In the genomic region with DNA sequence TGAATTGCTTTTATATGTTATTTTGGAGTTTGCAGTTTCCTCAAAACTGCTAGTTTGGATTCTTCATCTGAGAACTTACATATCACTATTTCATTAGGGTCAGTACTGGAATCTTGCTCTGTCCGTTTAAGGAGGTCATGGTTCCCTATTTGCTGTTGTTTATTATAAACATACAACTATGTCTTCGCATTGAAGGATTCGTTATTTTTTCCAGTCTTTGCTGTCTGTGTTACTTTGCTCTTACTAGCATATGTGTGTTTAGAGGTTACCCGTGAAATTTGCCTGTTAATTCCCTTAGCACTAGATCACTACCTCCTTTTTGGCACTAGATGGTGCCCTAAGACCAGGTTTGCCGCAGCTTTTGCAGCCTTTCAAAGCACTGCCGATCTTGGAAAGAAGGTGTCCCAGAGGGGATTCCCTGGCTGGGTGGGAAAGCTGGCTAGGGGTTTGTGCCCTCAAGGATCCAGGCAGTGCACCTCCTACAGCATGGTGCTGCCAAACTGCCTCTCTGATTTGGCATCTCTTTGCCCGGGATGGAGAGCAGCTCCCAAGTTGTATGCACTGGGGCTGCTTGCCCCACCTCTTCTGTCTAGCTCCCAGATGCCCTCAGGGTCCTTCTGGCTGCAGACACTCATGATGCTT, we compare ENCODE assay signal across 8 cellular contexts.
DNase-seq lines count a peak whose midpoint lies in the region; ATAC-seq and TF ChIP-seq lines count a peak whose summit lies in the region.

No MANE protein-coding gene starts in this region.

- no peak overlapping the region for H3K27ac ChIP-seq in C4-2B

- ATAC-seq in GM19035 (IDR thresholded peaks at IDR 0.05; ENCODE audit: unreplicated experiment): peak; percentile 87
- ATAC-seq in HG03175 (IDR thresholded peaks at IDR 0.05; ENCODE audit: unreplicated experiment): peak; percentile 84

- TF ChIP-seq CTCF in C4-2B (conservative IDR thresholded peaks at IDR 0.05) (peak; percentile 86), mesothelial cell of epicardium (IDR thresholded peaks at IDR 0.05; ENCODE audit: unreplicated experiment) (peak; percentile 65)

- POLR2A ChIA-PET in activated CD4-positive, alpha-beta T cell treated with anti-CD3 and anti-CD28 coated beads, Interleukin-2, amount 10 ng/mL, durations not matched to agents 7 days and 5 days (lab: Charles Lee): interaction anchor here (0.6 kb wide), 1 partner anchor 229 kb away, joined by 5 read pairs; no protein-coding TSS in a partner anchor

- DNase-seq in NCI-H526 (lab: John Stamatoyannopoulos, UW) (peak; percentile 23 to 63), ecto neural progenitor cell (ENCODE audit: low spot score) (peak; percentile 76), mesothelial cell of epicardium (ENCODE audit: low spot score in 2 of 2, unreplicated experiment in 2 of 2) (peak; percentile 27 to 67)
- DNase-seq in activated CD4-positive, alpha-beta T cell treated with anti-CD3 and anti-CD28 coated beads, Interleukin-2, amount 10 ng/mL, durations not matched to agents 7 days and 5 days: peak; percentile 71
- peak; percentile 68 for DNase-seq in stimulated activated CD8-positive, alpha-beta memory T cell treated with anti-CD3 and anti-CD28 coated beads, Interleukin-4, amount 100 ng/mL, for 48 hours

- CTCF ChIA-PET in activated CD4-positive, alpha-beta T cell treated with anti-CD3 and anti-CD28 coated beads, Interleukin-2, amount 10 ng/mL, durations not matched to agents 7 days and 5 days (lab: Charles Lee): interaction anchor here (0.5 to 2.1 kb wide), 8 partner anchors 11 to 821 kb away, joined by 3 to 8 read pairs (median 4); no protein-coding TSS in a partner anchor

- peak overlapping the region; percentile 59 for H3K4me3 Mint-ChIP-seq in activated CD4-positive, alpha-beta T cell treated with anti-CD3 and anti-CD28 coated beads, Interleukin-2, amount 10 ng/mL, durations not matched to agents 7 days and 5 days
- H3K4me3 Mint-ChIP-seq in mesothelial cell of epicardium: peak overlapping the region; percentile 26

- peak overlapping the region; percentile 68 for H3K27ac Mint-ChIP-seq in activated CD4-positive, alpha-beta T cell treated with anti-CD3 and anti-CD28 coated beads, Interleukin-2, amount 10 ng/mL, durations not matched to agents 7 days and 5 days
- no peak overlapping the region for H3K27ac Mint-ChIP-seq in mesothelial cell of epicardium

- H3K9me3 Mint-ChIP-seq in activated CD4-positive, alpha-beta T cell treated with anti-CD3 and anti-CD28 coated beads, Interleukin-2, amount 10 ng/mL, durations not matched to agents 7 days and 5 days: peaks cover 9% of the 10 kb centered on the region
- H3K9me3 Mint-ChIP-seq in mesothelial cell of epicardium: peaks cover 23% of the 10 kb centered on the region

- H3K27me3 Mint-ChIP-seq in activated CD4-positive, alpha-beta T cell treated with anti-CD3 and anti-CD28 coated beads, Interleukin-2, amount 10 ng/mL, durations not matched to agents 7 days and 5 days: peaks cover 3% of the 10 kb centered on the region
- H3K27me3 Mint-ChIP-seq in mesothelial cell of epicardium (ENCODE audit: low read depth): no peaks in the 10 kb centered on the region

- peaks cover 12% of the 10 kb centered on the region for H3K4me1 Mint-ChIP-seq in activated CD4-positive, alpha-beta T cell treated with anti-CD3 and anti-CD28 coated beads, Interleukin-2, amount 10 ng/mL, durations not matched to agents 7 days and 5 days
- peaks cover 9% of the 10 kb centered on the region for H3K4me1 Mint-ChIP-seq in mesothelial cell of epicardium

- peaks cover 5% of the 10 kb centered on the region for H3K36me3 Mint-ChIP-seq in activated CD4-positive, alpha-beta T cell treated with anti-CD3 and anti-CD28 coated beads, Interleukin-2, amount 10 ng/mL, durations not matched to agents 7 days and 5 days (ENCODE audit: low read depth)
- peaks cover 6% of the 10 kb centered on the region for H3K36me3 Mint-ChIP-seq in mesothelial cell of epicardium
